ENCODE assay signal across 23 cellular contexts in genomic region chr11:46079662-46080061, GRCh38.
"Had no signal": no experiment of that assay in that cellular context is flagged by ENCODE, and none has a peak within 500 bp of the region (broad histone marks: within the 10 kb centered on the region; RNA-seq: fewer than 3 reads in every experiment).

No MANE protein-coding gene starts in this region.

- H3K4me1 ChIP-seq: SJSA1 had no signal

- H3K4me1 Mint-ChIP-seq: IgD-negative memory B cell had no signal

- H3K27ac Mint-ChIP-seq: IgD-negative memory B cell had no signal

- ATAC-seq: K562 had no signal

- H3K36me3 ChIP-seq: SJSA1 had no signal

- H3K9ac ChIP-seq: KMS-11 had no signal

- H3K4me3 ChIP-seq: K562, SJSA1, SK-N-MC had no signal

- H3K27ac ChIP-seq: HL-60, KMS-11, SJSA1, SK-N-MC had no signal

- H3K4me3 Mint-ChIP-seq: IgD-negative memory B cell had no signal

- H3K27me3 Mint-ChIP-seq: IgD-negative memory B cell had no signal

- H3K27me3 ChIP-seq: SJSA1 had no signal

- H3K9me3 ChIP-seq: SJSA1 had no signal

- H3K9me3 Mint-ChIP-seq: IgD-negative memory B cell had no signal

- H3K4me2 ChIP-seq: KMS-11 had no signal

- DNase-seq: Kasumi-1, MM.1S, NCI-H1092 treated with DMSO at 0.1 percent for 48 hours, NCI-H1436, NCI-H187, NCI-H2029, NCI-H2081 treated with DMSO at 0.1 percent for 48 hours, NCI-H2171, NCI-H226, NCI-H446, NCI-H510A, NCI-H524 treated with DMSO at 0.1 percent for 48 hours, NCI-H69, NCI-H774, Right ventricle myocardium superior, RPMI8226, SIG-M5 had no signal
